In the genomic region with DNA sequence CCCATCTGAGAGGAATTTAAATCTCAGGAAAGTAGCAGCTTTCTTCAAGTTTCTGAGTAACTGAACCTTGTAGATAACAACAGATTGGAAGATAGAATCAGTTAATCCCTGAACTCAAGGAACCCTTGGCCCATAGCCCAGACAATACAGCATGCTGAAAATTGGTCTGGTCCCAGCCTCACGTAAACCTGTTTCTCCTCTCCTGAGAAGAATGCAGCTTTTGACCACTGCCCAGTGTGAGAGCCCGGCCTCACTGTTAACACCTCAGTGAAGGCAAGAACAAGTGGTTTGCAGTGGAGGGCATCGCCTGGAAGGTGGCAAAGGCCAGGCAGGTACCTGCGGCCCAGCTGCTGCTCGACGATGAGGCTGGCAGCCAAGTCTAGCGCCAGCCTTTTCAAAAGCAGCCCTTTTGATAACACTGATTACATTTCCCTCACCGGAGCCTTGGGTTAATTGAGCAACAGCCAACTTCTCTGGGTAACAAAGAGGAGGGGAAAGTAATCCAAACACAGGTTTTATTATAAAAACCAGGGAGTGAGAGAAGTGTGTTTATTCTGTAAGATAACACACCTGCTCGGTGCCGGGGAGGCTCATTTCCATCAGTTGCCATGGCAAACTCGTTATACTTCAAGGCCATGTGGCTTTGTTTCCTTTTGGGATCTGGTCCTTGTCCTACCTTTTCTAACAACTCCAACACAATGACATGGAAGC, we compare ENCODE assay signal across 9 cellular contexts. TPM values are rescaled to one million over a fixed set of nuclear protein-coding genes. Genes with fewer than 3 reads are reported as not detected.
DNase-seq lines count a peak whose midpoint lies in the region; ATAC-seq, FAIRE-seq and TF ChIP-seq lines count a peak whose summit lies in the region.
"Had no signal": no experiment of that assay in that cellular context is flagged by ENCODE, and none has a peak within 500 bp of the region (broad histone marks: within the 10 kb centered on the region; RNA-seq: fewer than 3 reads in every experiment).

No MANE protein-coding gene starts in this region.

- TF ChIP-seq CTCF in right atrium auricular region (IDR thresholded peaks at IDR 0.05): no peak
- TF ChIP-seq CTCF in GM10266 (IDR thresholded peaks at IDR 0.05; ENCODE audit: control insufficient read depth, insufficient read depth, low read depth, missing control alignments): no peak

- H3K4me1 ChIP-seq in HUES6 (ENCODE audit: control insufficient read depth, insufficient read depth, low read length): peaks cover 38% of the 10 kb centered on the region
- H3K4me1 ChIP-seq in right atrium auricular region: peaks cover 0 to 41% of the 10 kb centered on the region in 2 donors
- H3K4me1 ChIP-seq in small intestine (ENCODE audit: control insufficient read depth in 2 of 2, insufficient read depth in 1 of 2, low read depth in 1 of 2, low read length in 1 of 2): peaks cover 7 to 14% of the 10 kb centered on the region in 2 donors
- no peaks in the 10 kb centered on the region for H3K4me1 ChIP-seq in CD8-positive, alpha-beta memory T cell (ENCODE audit: insufficient read depth, low read length)

- H3K36me3 ChIP-seq in HUES6 (ENCODE audit: control insufficient read depth, insufficient read depth, low read length): no peaks in the 10 kb centered on the region
- no peaks in the 10 kb centered on the region for H3K36me3 ChIP-seq in right atrium auricular region
- peaks cover 0 to 2% of the 10 kb centered on the region in 2 donors for H3K36me3 ChIP-seq in small intestine (ENCODE audit: control insufficient read depth in 2 of 2, insufficient read depth in 2 of 2, low read length in 2 of 2)
- H3K36me3 ChIP-seq in CD8-positive, alpha-beta memory T cell (ENCODE audit: insufficient read depth, low read length): no peaks in the 10 kb centered on the region
- H3K36me3 ChIP-seq: neutrophil had no signal

- H3K9ac ChIP-seq in HUES6 (ENCODE audit: low read length): peak overlapping the region; percentile 3

- peak overlapping the region in 1 of 7 donors; percentile 13 for H3K4me3 Mint-ChIP-seq in CD8-positive, alpha-beta memory T cell
- H3K4me3 Mint-ChIP-seq in T-helper 17 cell: no peak overlapping the region

- 10 to 40% (median 22%) methylated on average over 11 of the region's 11 CpGs for WGBS in small intestine, 3 donors

- no peak overlapping the region for H3K27ac ChIP-seq in HUES6 (ENCODE audit: low read depth, low read length)
- H3K27ac ChIP-seq in right atrium auricular region: peak overlapping the region; percentile 58 to 78
- H3K27ac ChIP-seq in small intestine (ENCODE audit: low read depth in 1 of 2, low read length in 1 of 2): peak overlapping the region in 1 of 2 donors; percentile 58
- H3K27ac ChIP-seq in CD8-positive, alpha-beta memory T cell (ENCODE audit: low read depth, low read length): no peak overlapping the region
- H3K27ac ChIP-seq: neutrophil had no signal

- CTCF ChIA-PET in CD8-positive, alpha-beta memory T cell (lab: Charles Lee): no interaction called here

- no peaks in the 10 kb centered on the region for H3K9me3 ChIP-seq in HUES6 (ENCODE audit: control insufficient read depth, insufficient read depth, low read depth, low read length)
- H3K9me3 ChIP-seq in right atrium auricular region: no peaks in the 10 kb centered on the region
- H3K9me3 ChIP-seq in small intestine (ENCODE audit: control insufficient read depth, low read depth): no peaks in the 10 kb centered on the region
- no peaks in the 10 kb centered on the region for H3K9me3 ChIP-seq in CD8-positive, alpha-beta memory T cell (ENCODE audit: low read length)
- no peaks in the 10 kb centered on the region for H3K9me3 ChIP-seq in T-helper 17 cell (ENCODE audit: control insufficient read depth, low read length, poor library complexity, severe bottlenecking)
- H3K9me3 ChIP-seq: neutrophil had no signal

- H3K9me3 Mint-ChIP-seq in CD8-positive, alpha-beta memory T cell: no peaks in the 10 kb centered on the region

- H3K4me1 Mint-ChIP-seq in CD8-positive, alpha-beta memory T cell: no peaks in the 10 kb centered on the region
- H3K4me1 Mint-ChIP-seq in T-helper 17 cell: peaks cover 3% of the 10 kb centered on the region

- peaks cover 0 to 9% (median 3%) of the 10 kb centered on the region in 3 donors for H3K36me3 Mint-ChIP-seq in CD8-positive, alpha-beta memory T cell
- H3K36me3 Mint-ChIP-seq in T-helper 17 cell (ENCODE audit: low read depth): no peaks in the 10 kb centered on the region

- POLR2A ChIA-PET in CD8-positive, alpha-beta memory T cell (lab: Charles Lee): no interaction called here

- DNase-seq in RPMI7951 (ENCODE audit: low read depth): peak; percentile 56
- no peak for DNase-seq in right atrium auricular region (ENCODE audit: low spot score)
- peak; percentile 72 for DNase-seq in small intestine
- no peak for DNase-seq in GM10266 (ENCODE audit: extremely low spot score)
- DNase-seq in CD8-positive, alpha-beta memory T cell: no peak
- DNase-seq in T-helper 17 cell: no peak
- DNase-seq in epidermal melanocyte (ENCODE audit: insufficient read length, low spot score): no peak

- H3K4me3 ChIP-seq in HUES6 (ENCODE audit: low read depth, low read length) (peak overlapping the region; percentile 38; the same call in 1 of the 2 replicates), right atrium auricular region (no peak overlapping the region), small intestine (ENCODE audit: low read depth in 1 of 2, low read length in 2 of 2) (no peak overlapping the region)
- no peak overlapping the region for H3K4me3 ChIP-seq in CD8-positive, alpha-beta memory T cell (ENCODE audit: low read length)

- H3K27me3 Mint-ChIP-seq in CD8-positive, alpha-beta memory T cell: no peaks in the 10 kb centered on the region
- H3K27me3 Mint-ChIP-seq in T-helper 17 cell: no peaks in the 10 kb centered on the region

- no peak for FAIRE-seq in small intestine (lab: Jason Lieb, UNC)

- no peak for ATAC-seq in T-helper 17 cell

- H3K27me3 ChIP-seq in HUES6 (ENCODE audit: control insufficient read depth, insufficient read depth, low read length) (no peaks in the 10 kb centered on the region), right atrium auricular region (no peaks in the 10 kb centered on the region), small intestine (ENCODE audit: control insufficient read depth in 2 of 2, insufficient read depth in 2 of 2, low read length in 2 of 2) (no peaks in the 10 kb centered on the region)
- no peaks in the 10 kb centered on the region for H3K27me3 ChIP-seq in CD8-positive, alpha-beta memory T cell (ENCODE audit: insufficient read depth, low read length, poor library complexity, severe bottlenecking)
- H3K27me3 ChIP-seq: neutrophil had no signal

- peak overlapping the region in 3 of 8 donors; percentile 24 to 39 (median 38) for H3K27ac Mint-ChIP-seq in CD8-positive, alpha-beta memory T cell
- H3K27ac Mint-ChIP-seq in T-helper 17 cell: no peak overlapping the region

RNA-seq across cellular contexts. Expression of a gene that starts 54.0 kb away (rescaled TPM):
- total RNA-seq in RPMI7951 (2014; rRNA removed; shearing (Covaris generic)): 21.7 and 25.2 TPM in 2 replicates
- total RNA-seq in right atrium auricular region (10 to 100 TPM; 12.1 to 25.2 TPM), T-helper 17 cell (10 to 100 TPM; 19.9 to 33.5 TPM)
- polyA plus RNA-seq in small intestine: 10 to 100 TPM; 40.4 to 50.0 (median 40.9) TPM
- 10 to 100 TPM; 11.3 to 12.2 TPM for total RNA-seq in CD8-positive, alpha-beta memory T cell
- 20.3 TPM for polyA plus RNA-seq in CD8-positive, alpha-beta memory T cell

Comparison
In these comparisons a context has a peak if more than half of its experiments do, and no peak if none do; other contexts are left out.
1. H3K27ac ChIP-seq: peak in right atrium auricular region (2 of 2); none in HUES6 (single experiment) and CD8-positive, alpha-beta memory T cell (single experiment).
2. DNase-seq: peak in RPMI7951 (single experiment) and small intestine (single experiment); none in right atrium auricular region (single experiment), GM10266 (single experiment), CD8-positive, alpha-beta memory T cell (0 of 5), T-helper 17 cell (0 of 3) and epidermal melanocyte (single experiment).